In the genomic region with DNA sequence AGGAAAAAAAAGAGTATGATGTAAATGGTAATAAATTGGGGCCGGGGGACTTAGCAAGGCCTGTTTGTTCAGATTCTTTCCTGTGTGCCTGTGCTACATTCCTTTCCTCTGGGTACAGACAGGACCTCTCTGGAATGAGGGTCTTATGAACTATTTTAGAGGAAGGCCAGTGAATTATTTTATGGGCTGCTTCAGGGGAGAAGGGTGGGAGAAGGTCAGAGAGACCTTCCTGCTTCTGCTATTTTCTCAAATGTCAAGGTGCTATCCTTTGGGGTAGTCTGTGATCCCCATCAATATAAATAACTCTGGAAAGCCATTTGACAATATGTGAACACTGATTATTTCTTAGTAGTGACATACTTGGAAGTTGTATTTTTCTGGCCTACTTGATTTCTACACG, we compare ENCODE assay signal across 20 cellular contexts.
DNase-seq lines count a peak whose midpoint lies in the region; ATAC-seq, FAIRE-seq and TF ChIP-seq lines count a peak whose summit lies in the region.
"Had no signal": no experiment of that assay in that cellular context is flagged by ENCODE, and none has a peak within 500 bp of the region (broad histone marks: within the 10 kb centered on the region; RNA-seq: fewer than 3 reads in every experiment).

No MANE protein-coding gene starts in this region.

- H4K12ac ChIP-seq in trophoblast cell (ENCODE audit: low read depth, low read length): no peak overlapping the region

- H2BK15ac ChIP-seq in H9 (ENCODE audit: low read depth, low read length): no peak overlapping the region

- H3K14ac ChIP-seq in H9 (ENCODE audit: insufficient read depth, low read length): no peak overlapping the region
- no peak overlapping the region for H3K14ac ChIP-seq in trophoblast cell (ENCODE audit: low read length)

- no peak overlapping the region for H2AFZ ChIP-seq in H9 (ENCODE audit: low read length)
- H2AFZ ChIP-seq in GM12878 (ENCODE audit: control insufficient read depth, low read depth, low read length): no peak overlapping the region
- no peak overlapping the region for H2AFZ ChIP-seq in trophoblast cell (ENCODE audit: insufficient read depth, low read length, poor library complexity)
- H2AFZ ChIP-seq in osteoblast (ENCODE audit: low read length): no peak overlapping the region

- H3K27ac ChIP-seq in H9 (ENCODE audit: insufficient read length, low read depth, low read length) (no peak overlapping the region), GM12878 (ENCODE audit: control insufficient read depth, insufficient read depth) (no peak overlapping the region), trophoblast cell (ENCODE audit: low read depth, low read length) (peak overlapping the region; percentile 67), osteoblast (ENCODE audit: low read depth, low read length) (no peak overlapping the region)
- H3K27ac ChIP-seq: C4-2B had no signal

- no peak for ATAC-seq in GM12878
- ATAC-seq: HCT116 had no signal

- RAD21 ChIA-PET in GM12878 (lab: Charles Lee; ENCODE audit: unreplicated experiment): no interaction called here

- no peak overlapping the region for H2AK5ac ChIP-seq in H9 (ENCODE audit: insufficient read length, low read length)
- H2AK5ac ChIP-seq in trophoblast cell (ENCODE audit: low read length): no peak overlapping the region

- CTCF ChIA-PET in GM12878 (lab: Yijun Ruan, JAX): interaction anchor here (0.7 to 1.6 kb wide), 4 partner anchors 34 to 860 kb away, joined by 3 to 6 read pairs (median 4); no protein-coding TSS in a partner anchor
- CTCF ChIA-PET in activated naive CD4-positive, alpha-beta T cell treated with anti-CD3 and anti-CD28 coated beads for 36 hours (lab: Charles Lee): interaction anchor here (1.3 kb wide), 1 partner anchor 301 kb away, joined by 4 read pairs; no protein-coding TSS in a partner anchor

- no peaks in the 10 kb centered on the region for H3K9me3 Mint-ChIP-seq in H9
- H3K9me3 Mint-ChIP-seq in activated naive CD4-positive, alpha-beta T cell treated with anti-CD3 and anti-CD28 coated beads for 36 hours: no peaks in the 10 kb centered on the region
- H3K9me3 Mint-ChIP-seq: CD4-positive, alpha-beta T cell; CD8-positive, alpha-beta memory T cell had no signal

- H3K79me1 ChIP-seq in H9 (ENCODE audit: insufficient read depth, low read depth, low read length, poor library complexity, severe bottlenecking): no peaks in the 10 kb centered on the region
- peaks cover 7% of the 10 kb centered on the region for H3K79me1 ChIP-seq in trophoblast cell (ENCODE audit: low read length)

- SMC1A ChIA-PET in GM12878 (lab: Charles Lee; ENCODE audit: uncharacterized antibody, unreplicated experiment): interaction anchor here (1.0 to 1.7 kb wide), 3 partner anchors 16 to 68 kb away, joined by 3 to 4 read pairs (median 3); no protein-coding TSS in a partner anchor

- no CpG with 5 or more reads among the region's 2 CpGs for WGBS in H9 (ENCODE audit: extremely low coverage, insufficient read length, low lambda C conversion rate)
- WGBS in GM12878 (ENCODE audit: insufficient coverage, insufficient replicate concordance, low lambda C conversion rate, missing lambda C conversion rate): 50% methylated on average over 2 of the region's 2 CpGs
- WGBS in trophoblast cell (ENCODE audit: extremely low coverage, insufficient coverage, insufficient read length): no CpG with 5 or more reads among the region's 2 CpGs

- no peak for DNase-seq in H9
- no peak for DNase-seq in GM12878 (ENCODE audit: low read depth, low spot score)
- peak; percentile 5 for DNase-seq in left kidney (ENCODE audit: low read depth, low spot score)
- no peak for DNase-seq in trophoblast cell
- DNase-seq in osteoblast (ENCODE audit: insufficient read length, low spot score, missing footprints): no peak
- no peak for DNase-seq in NCI-H526 (lab: John Stamatoyannopoulos, UW)
- no peak for DNase-seq in DMS53 treated with DMSO at 0.1 percent for 48 hours (lab: John Stamatoyannopoulos, UW; ENCODE audit: unreplicated experiment)
- no peak for DNase-seq in activated naive CD4-positive, alpha-beta T cell treated with anti-CD3 and anti-CD28 coated beads for 36 hours
- DNase-seq: CD4-positive, alpha-beta T cell; CD8-positive, alpha-beta memory T cell; DMS 273 treated with DMSO at 0.1 percent for 48 hours; DMS79 treated with DMSO at 0.1 percent for 48 hours; GF-D8; H7 had no signal

- H3K36me3 ChIP-seq in GM12878 (ENCODE audit: control insufficient read depth in 2 of 2, insufficient read depth in 2 of 2, low read length in 1 of 2): no peaks in the 10 kb centered on the region
- no peaks in the 10 kb centered on the region for H3K36me3 ChIP-seq in trophoblast cell (ENCODE audit: control insufficient read depth in 1 of 2, insufficient read depth in 2 of 2, low read length in 2 of 2)
- no peaks in the 10 kb centered on the region for H3K36me3 ChIP-seq in osteoblast (ENCODE audit: insufficient read depth, low read length)
- H3K36me3 ChIP-seq: BLaER1 had no signal

- H4K20me1 ChIP-seq in H9 (ENCODE audit: control insufficient read depth, insufficient read depth, insufficient read length) (no peaks in the 10 kb centered on the region), GM12878 (ENCODE audit: control insufficient read depth, insufficient read depth) (no peaks in the 10 kb centered on the region), osteoblast (ENCODE audit: insufficient read depth, low read length) (no peaks in the 10 kb centered on the region)
- H4K20me1 ChIP-seq: BLaER1 had no signal

- no peak overlapping the region for H2BK120ac ChIP-seq in H9 (ENCODE audit: low read depth, low read length, poor library complexity, severe bottlenecking)
- no peak overlapping the region for H2BK120ac ChIP-seq in trophoblast cell (ENCODE audit: insufficient read depth, low read length, poor library complexity)

- TF ChIP-seq RAD21 in GM12878 (IDR thresholded peaks at IDR 0.05; ENCODE audit: insufficient read depth, low read depth, low read length): no peak

- H2BK12ac ChIP-seq in H9 (ENCODE audit: insufficient read length, low read depth, low read length): no peak overlapping the region
- H2BK12ac ChIP-seq in trophoblast cell (ENCODE audit: low read length): no peak overlapping the region

- H3K23ac ChIP-seq in H9 (ENCODE audit: insufficient read length, low read depth, low read length) (no peak overlapping the region), trophoblast cell (ENCODE audit: low read length) (no peak overlapping the region)

- H3K4me2 ChIP-seq in H9 (ENCODE audit: insufficient read depth, insufficient read length, low read length) (no peak overlapping the region), GM12878 (ENCODE audit: control insufficient read depth, insufficient read depth) (no peak overlapping the region), trophoblast cell (ENCODE audit: low read length) (peak overlapping the region; percentile 50), osteoblast (ENCODE audit: insufficient read depth, low read length) (no peak overlapping the region)

- no peak overlapping the region; a peak in 1 of 7 replicates for H3K27ac Mint-ChIP-seq in H9
- no peak overlapping the region for H3K27ac Mint-ChIP-seq in activated naive CD4-positive, alpha-beta T cell treated with anti-CD3 and anti-CD28 coated beads for 36 hours
- H3K27ac Mint-ChIP-seq: B cell; CD4-positive, alpha-beta T cell; CD8-positive, alpha-beta memory T cell had no signal

- H3K4me3 ChIP-seq in GM12878 (no peak overlapping the region), trophoblast cell (ENCODE audit: low read depth, low read length) (no peak overlapping the region), osteoblast (ENCODE audit: insufficient read depth, low read length) (no peak overlapping the region)
- H3K4me3 ChIP-seq: BLaER1 had no signal

- H3K4ac ChIP-seq in H9 (ENCODE audit: low read depth, low read length): no peak overlapping the region
- H3K4ac ChIP-seq in trophoblast cell (ENCODE audit: low read depth, low read length): no peak overlapping the region

- no peak overlapping the region for H3T11ph ChIP-seq in H9 (ENCODE audit: low read length)

- H3K56ac ChIP-seq in H9 (ENCODE audit: insufficient read length, low read depth, low read length): no peak overlapping the region

- no peak overlapping the region for H4K5ac ChIP-seq in H9 (ENCODE audit: insufficient read length, low read depth, low read length)

- H3K9ac ChIP-seq in H9 (ENCODE audit: extremely low read depth, insufficient read length, low read length) (no peak overlapping the region), GM12878 (ENCODE audit: control insufficient read depth, insufficient read depth, low read length) (no peak overlapping the region), trophoblast cell (ENCODE audit: low read length) (no peak overlapping the region)
- H3K9ac ChIP-seq: BLaER1 had no signal

- no TSS peak for BruUV-seq in GM12878 (replicated peaks; lab: Mats Ljungman, UMichigan)

- peak overlapping the region; percentile 26 for H2BK20ac ChIP-seq in H9 (ENCODE audit: low read depth, low read length, poor library complexity, severe bottlenecking)

- intact Hi-C loops in GM12878 (cut with micrococcal nuclease; ENCODE audit: unreplicated experiment): loop anchor here (10.0 kb wide), 1 partner anchor 141 kb away; no protein-coding TSS in a partner anchor
- intact Hi-C loops in activated naive CD4-positive, alpha-beta T cell treated with anti-CD3 and anti-CD28 coated beads for 36 hours (cut with micrococcal nuclease): no loop called here

- no peaks in the 10 kb centered on the region for H3K27me3 ChIP-seq in H9 (ENCODE audit: insufficient read depth, low read length)
- H3K27me3 ChIP-seq in GM12878 (replicated peaks in 1 of 2; ENCODE audit: control insufficient read depth in 2 of 2, insufficient read depth in 2 of 2, low read length in 1 of 2): no peaks in the 10 kb centered on the region
- H3K27me3 ChIP-seq in trophoblast cell (ENCODE audit: insufficient read depth, low read length): no peaks in the 10 kb centered on the region
- H3K27me3 ChIP-seq in osteoblast (ENCODE audit: insufficient read depth, low read length): no peaks in the 10 kb centered on the region
- H3K27me3 ChIP-seq: BLaER1 had no signal

- TF ChIP-seq POLR2A in GM12878 (IDR thresholded peaks at IDR 0.05; ENCODE audit: low read depth, low read length): no peak

- TF ChIP-seq CTCF in H9 (conservative IDR thresholded peaks at IDR 0.05) (no peak), GM12878 (IDR thresholded peaks at IDR 0.05 in 2 of 3, conservative IDR thresholded peaks at IDR 0.05 in 1 of 3; ENCODE audit: control insufficient read depth in 2 of 3, extremely low read depth in 1 of 3, insufficient read depth in 1 of 3, low read depth in 3 of 3, low read length in 3 of 3) (no peak), osteoblast (IDR thresholded peaks at IDR 0.05; ENCODE audit: extremely low read depth, low read depth, low read length) (no peak)

- peak; percentile 65 for FAIRE-seq in GM12878 (lab: Jason Lieb, UNC)
- FAIRE-seq: GM12892, H1 had no signal

- H2BK5ac ChIP-seq in H9 (ENCODE audit: insufficient read length, low read length): no peak overlapping the region
- H2BK5ac ChIP-seq in trophoblast cell (ENCODE audit: low read depth, low read length, poor library complexity): no peak overlapping the region

- in situ Hi-C loops in GM12878 (cut with MboI): no loop called here

- no peaks in the 10 kb centered on the region for H3K4me1 ChIP-seq in H9 (ENCODE audit: insufficient read depth, low read length)
- peaks cover 7% of the 10 kb centered on the region; the same call in 1 of the 2 replicates for H3K4me1 ChIP-seq in GM12878 (ENCODE audit: control insufficient read depth, insufficient read depth, low read length)
- H3K4me1 ChIP-seq in trophoblast cell (ENCODE audit: control insufficient read depth in 1 of 2, insufficient read depth in 2 of 2, low read length in 2 of 2): peaks cover 9% of the 10 kb centered on the region in 2 experiments
- H3K4me1 ChIP-seq in osteoblast (ENCODE audit: insufficient read depth, low read length): no peaks in the 10 kb centered on the region

- H3K9me3 ChIP-seq in H9 (ENCODE audit: control insufficient read depth, low read depth, low read length) (no peaks in the 10 kb centered on the region), GM12878 (replicated peaks; ENCODE audit: control insufficient read depth, insufficient read depth, low read length) (no peaks in the 10 kb centered on the region), trophoblast cell (ENCODE audit: insufficient read depth, low read depth, low read length) (no peaks in the 10 kb centered on the region), osteoblast (ENCODE audit: low read depth, low read length) (no peaks in the 10 kb centered on the region)
- H3K9me3 ChIP-seq: BLaER1 had no signal

- no peak for TF ChIP-seq EP300 in GM12878 (IDR thresholded peaks at IDR 0.05; ENCODE audit: borderline replicate concordance in 1 of 2, control insufficient read depth in 1 of 2, low read depth in 2 of 2, low read length in 2 of 2)

- H3K79me2 ChIP-seq in H9 (ENCODE audit: insufficient read depth, low read length): no peaks in the 10 kb centered on the region
- no peaks in the 10 kb centered on the region for H3K79me2 ChIP-seq in GM12878 (ENCODE audit: control insufficient read depth, insufficient read depth, low read length)
- H3K79me2 ChIP-seq in trophoblast cell (ENCODE audit: control insufficient read depth, insufficient read depth, low read length, poor library complexity): no peaks in the 10 kb centered on the region
- no peaks in the 10 kb centered on the region for H3K79me2 ChIP-seq in osteoblast (ENCODE audit: insufficient read depth, low read length)

- H3K4me1 Mint-ChIP-seq in H9: peaks cover 0 to 12% of the 10 kb centered on the region in 2 experiments; a peak in 3 of 4 replicates
- H3K4me1 Mint-ChIP-seq in activated naive CD4-positive, alpha-beta T cell treated with anti-CD3 and anti-CD28 coated beads for 36 hours (ENCODE audit: low read depth): peaks cover 2% of the 10 kb centered on the region
- H3K4me1 Mint-ChIP-seq: CD8-positive, alpha-beta memory T cell had no signal

- no peak overlapping the region for H4K8ac ChIP-seq in H9 (replicated peaks; ENCODE audit: insufficient read length, low read depth, low read length)
- H4K8ac ChIP-seq in trophoblast cell (ENCODE audit: low read depth, low read length): no peak overlapping the region

- no peaks in the 10 kb centered on the region for H3K27me3 Mint-ChIP-seq in H9 (ENCODE audit: low read depth)
- peaks cover 4% of the 10 kb centered on the region for H3K27me3 Mint-ChIP-seq in activated naive CD4-positive, alpha-beta T cell treated with anti-CD3 and anti-CD28 coated beads for 36 hours (ENCODE audit: low read depth)
- H3K27me3 Mint-ChIP-seq: B cell had no signal

- H3K4me3 Mint-ChIP-seq in H9: no peak overlapping the region
- no peak overlapping the region for H3K4me3 Mint-ChIP-seq in activated naive CD4-positive, alpha-beta T cell treated with anti-CD3 and anti-CD28 coated beads for 36 hours
- H3K4me3 Mint-ChIP-seq: B cell; CD4-positive, alpha-beta T cell; CD8-positive, alpha-beta memory T cell had no signal

- H3K18ac ChIP-seq in H9 (ENCODE audit: insufficient read length, low read depth, low read length) (no peak overlapping the region), trophoblast cell (ENCODE audit: low read length) (no peak overlapping the region)

- POLR2A ChIA-PET in GM12878 (lab: Charles Lee): no interaction called here

- no peaks in the 10 kb centered on the region for H3K36me3 Mint-ChIP-seq in H9 (ENCODE audit: insufficient read depth in 1 of 3, low read depth in 3 of 3)
- H3K36me3 Mint-ChIP-seq in activated naive CD4-positive, alpha-beta T cell treated with anti-CD3 and anti-CD28 coated beads for 36 hours (ENCODE audit: low read depth): no peaks in the 10 kb centered on the region
- H3K36me3 Mint-ChIP-seq: CD8-positive, alpha-beta memory T cell had no signal

- no peaks in the 10 kb centered on the region for H3K23me2 ChIP-seq in H9 (ENCODE audit: insufficient read length, low read depth, low read length, poor library complexity, severe bottlenecking)

- H4K91ac ChIP-seq in H9 (ENCODE audit: insufficient read length, low read depth, low read length) (no peak overlapping the region), trophoblast cell (ENCODE audit: low read depth, low read length) (no peak overlapping the region)
